11 cellular contexts compared by ENCODE assay signal in the genomic region with DNA sequence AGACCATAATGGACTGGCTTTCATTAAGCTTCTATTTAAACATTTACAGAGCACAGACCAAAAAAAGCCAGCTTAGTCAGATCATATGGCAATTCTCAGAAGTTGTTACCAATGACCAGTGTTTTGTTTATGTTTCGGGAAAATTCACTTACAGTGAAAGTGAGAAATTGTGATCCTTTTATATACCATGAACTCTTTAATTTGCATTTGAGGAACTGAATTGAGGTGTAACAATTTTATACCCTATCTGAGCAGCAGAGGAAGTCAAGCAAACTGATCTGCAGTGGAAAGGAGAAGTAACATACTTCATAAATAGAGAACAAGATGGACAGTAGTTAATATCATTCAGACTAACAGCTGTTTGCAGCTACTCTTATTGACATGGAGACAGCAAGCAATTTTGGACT.
DNase-seq lines count a peak whose midpoint lies in the region; ATAC-seq and TF ChIP-seq lines count a peak whose summit lies in the region.
"Had no signal": no experiment of that assay in that cellular context is flagged by ENCODE, and none has a peak within 500 bp of the region (broad histone marks: within the 10 kb centered on the region; RNA-seq: fewer than 3 reads in every experiment).

No MANE protein-coding gene starts in this region.

- no peaks in the 10 kb centered on the region for H3K36me3 ChIP-seq in breast epithelium
- H3K36me3 ChIP-seq in WERI-Rb-1: no peaks in the 10 kb centered on the region

- intact Hi-C loops in breast epithelium (cut with DNase I; ENCODE audit: low total_unique reads): no loop called here

- no peaks in the 10 kb centered on the region for H3K9me3 ChIP-seq in breast epithelium
- H3K9me3 ChIP-seq in WERI-Rb-1 (ENCODE audit: severe bottlenecking): no peaks in the 10 kb centered on the region

- DNase-seq in GF-D8 (lab: John Stamatoyannopoulos, UW): peak; percentile 64
- peak; percentile 66 for DNase-seq in SIG-M5 treated with dmso at 0.1 percent for 504 hours (lab: John Stamatoyannopoulos, UW; ENCODE audit: unreplicated experiment)
- no peak for DNase-seq in breast epithelium (ENCODE audit: low spot score in 2 of 2)
- no peak for DNase-seq in activated effector memory CD4-positive, alpha-beta T cell treated with anti-CD3 and anti-CD28 coated beads, Interleukin-2, amount 50 U/mL, for 16 hours
- no peak for DNase-seq in WERI-Rb-1
- DNase-seq in NCI-H1417 treated with DMSO at 0.1 percent for 48 hours (lab: John Stamatoyannopoulos, UW): no peak
- DNase-seq: CD8-positive, alpha-beta memory T cell; IMR-90; substantia nigra had no signal

- H3K4me1 ChIP-seq in breast epithelium: no peaks in the 10 kb centered on the region

- no peak overlapping the region for H3K4me3 ChIP-seq in breast epithelium
- H3K4me3 ChIP-seq in WERI-Rb-1 (ENCODE audit: low read depth, low read length): no peak overlapping the region

- H3K27ac ChIP-seq in breast epithelium (no peak overlapping the region), WERI-Rb-1 (no peak overlapping the region)

- H3K27me3 ChIP-seq in breast epithelium (no peaks in the 10 kb centered on the region), WERI-Rb-1 (ENCODE audit: insufficient read depth, low read depth, severe bottlenecking) (no peaks in the 10 kb centered on the region)

- no peak for TF ChIP-seq POLR2A in breast epithelium (IDR thresholded peaks at IDR 0.05)

- TF ChIP-seq CTCF in breast epithelium (IDR thresholded peaks at IDR 0.05) (no peak), WERI-Rb-1 (IDR thresholded peaks at IDR 0.05; ENCODE audit: low read depth, low read length) (no peak)

- ATAC-seq in GM19438 (IDR thresholded peaks at IDR 0.05; ENCODE audit: low read depth, unreplicated experiment) (peak; percentile 72), HG03095 (IDR thresholded peaks at IDR 0.05; ENCODE audit: unreplicated experiment) (peak; percentile 82)

Comparison
In these comparisons a context has a peak if more than half of its experiments do, and no peak if none do; other contexts are left out.
1. DNase-seq: peak in GF-D8 (single experiment) and SIG-M5 treated with dmso at 0.1 percent for 504 hours (single experiment); none in breast epithelium (0 of 2), activated effector memory CD4-positive, alpha-beta T cell treated with anti-CD3 and anti-CD28 coated beads, Interleukin-2, amount 50 U/mL, for 16 hours (single experiment), WERI-Rb-1 (single experiment) and NCI-H1417 treated with DMSO at 0.1 percent for 48 hours (single experiment).